Comparison of ENCODE assay signal across 9 cellular contexts in genomic region chr22:27747396-27748256, GRCh38. TPM values are rescaled to one million over a fixed set of nuclear protein-coding genes. Genes with fewer than 3 reads are reported as not detected.
DNase-seq lines count a peak whose midpoint lies in the region; ATAC-seq and TF ChIP-seq lines count a peak whose summit lies in the region.
"Had no signal": no experiment of that assay in that cellular context is flagged by ENCODE, and none has a peak within 500 bp of the region (broad histone marks: within the 10 kb centered on the region; RNA-seq: fewer than 3 reads in every experiment).

No MANE protein-coding gene starts in this region.

- H3K79me2 ChIP-seq in HCT116 (ENCODE audit: insufficient read depth, low read length) = no peaks in the 10 kb centered on the region

- H3K27me3 ChIP-seq in HCT116 (ENCODE audit: insufficient read depth, low read length) = peaks cover 5% of the 10 kb centered on the region; the same call in 1 of the 2 replicates
- no peaks in the 10 kb centered on the region for H3K27me3 ChIP-seq in ascending aorta
- H3K27me3 ChIP-seq in tibial nerve = no peaks in the 10 kb centered on the region
- H3K27me3 ChIP-seq: testis had no signal

- DNase-seq in HCT116 (ENCODE audit: low read depth, low spot score) (no peak), ascending aorta (ENCODE audit: low spot score in 2 of 2) (peak in 1 of 2 donors; percentile 82), left cardiac atrium (peak; percentile 26), tibial nerve (ENCODE audit: low spot score in 2 of 2) (peak in 1 of 2 donors; percentile 25)
- DNase-seq: NK-92 treated with Interleukin-12 subunit alpha and Interleukin-12 subunit beta, amount 100 ng/mL, for 24 hours; testis had no signal

- no peak overlapping the region for H3K27ac ChIP-seq in HCT116 (ENCODE audit: low read depth, low read length)
- H3K27ac ChIP-seq in ascending aorta = peak overlapping the region; percentile 86 to 88
- H3K27ac ChIP-seq in tibial nerve = peak overlapping the region in 3 of 4 donors; percentile 17 to 81 (median 18)

- H3K36me3 ChIP-seq in HCT116 (ENCODE audit: control insufficient read depth in 1 of 2, insufficient read depth in 2 of 2, low read length in 2 of 2) = no peaks in the 10 kb centered on the region; a peak in 1 of 4 replicates
- no peaks in the 10 kb centered on the region for H3K36me3 ChIP-seq in ascending aorta
- no peaks in the 10 kb centered on the region for H3K36me3 ChIP-seq in tibial nerve

- H3K4me2 ChIP-seq in HCT116 (ENCODE audit: low read length) = no peak overlapping the region

- H2AFZ ChIP-seq in HCT116 (ENCODE audit: low read depth, low read length, poor library complexity, severe bottlenecking) = no peak overlapping the region

- CTCF ChIA-PET in HCT116 (lab: Charles Lee) = no interaction called here

- no peak for TF ChIP-seq POLR2A in HCT116 (IDR thresholded peaks at IDR 0.05; ENCODE audit: borderline replicate concordance, extremely low read depth, insufficient read depth, insufficient read length)
- TF ChIP-seq POLR2A in tibial nerve (IDR thresholded peaks at IDR 0.05) = no peak

- intact Hi-C loops in HCT116 (cut with micrococcal nuclease) = no loop called here
- intact Hi-C loops in ascending aorta (cut with DNase I) = loop anchor here (2.0 kb wide), 2 partner anchors 29 to 61 kb away; no protein-coding TSS in a partner anchor
- intact Hi-C loops in left cardiac atrium (cut with DNase I) = no loop called here

- no TSS peak for BruUV-seq in HCT116 (replicated peaks; lab: Mats Ljungman, UMichigan)

- no peak for TF ChIP-seq RAD21 in HCT116 (IDR thresholded peaks at IDR 0.05; ENCODE audit: low read depth)

- H4K20me1 ChIP-seq in HCT116 (ENCODE audit: insufficient read depth) = no peaks in the 10 kb centered on the region

- peaks cover 0 to 2% of the 10 kb centered on the region in 2 experiments; a peak in 2 of 4 replicates for H3K4me1 ChIP-seq in HCT116 (ENCODE audit: control insufficient read depth in 1 of 2, insufficient read depth in 2 of 2, low read length in 2 of 2)
- peaks cover 18 to 33% of the 10 kb centered on the region in 2 donors for H3K4me1 ChIP-seq in ascending aorta
- H3K4me1 ChIP-seq in tibial nerve = peaks cover 0 to 45% (median 13%) of the 10 kb centered on the region in 4 donors

- POLR2A ChIA-PET in HCT116 (lab: Charles Lee) = interaction anchor here (0.6 kb wide), 1 partner anchor 77 kb away, joined by 3 read pairs; no protein-coding TSS in a partner anchor

- WGBS in tibial nerve, 2 donors = 84 to 85% methylated on average over 14 of the region's 14 CpGs

- no peaks in the 10 kb centered on the region for H3K9me3 ChIP-seq in HCT116 (ENCODE audit: control insufficient read depth in 1 of 2, insufficient read depth in 1 of 2, low read depth in 1 of 2, low read length in 2 of 2)
- H3K9me3 ChIP-seq in ascending aorta = no peaks in the 10 kb centered on the region
- H3K9me3 ChIP-seq in tibial nerve = no peaks in the 10 kb centered on the region
- H3K9me3 ChIP-seq: testis had no signal

- H3K4me3 ChIP-seq in HCT116 (replicated peaks in 1 of 2; ENCODE audit: low read depth in 1 of 2, low read length in 2 of 2) (no peak overlapping the region), ascending aorta (no peak overlapping the region), tibial nerve (no peak overlapping the region)
- H3K4me3 ChIP-seq: testis had no signal

- ATAC-seq in HCT116 = peak; percentile 50; the same call in 1 of the 2 replicates
- peak; percentile 13 to 14 for ATAC-seq in left cardiac atrium
- no peak for ATAC-seq in HG02759 (IDR thresholded peaks at IDR 0.05; ENCODE audit: unreplicated experiment)
- no peak for ATAC-seq in GM19397 (IDR thresholded peaks at IDR 0.05; ENCODE audit: unreplicated experiment)
- no peak for ATAC-seq in GM18867 (IDR thresholded peaks at IDR 0.05; ENCODE audit: unreplicated experiment)

- H3K9ac ChIP-seq in HCT116 (ENCODE audit: low read length) = no peak overlapping the region

- TF ChIP-seq CTCF in HCT116 (IDR thresholded peaks at IDR 0.05 in 2 of 3, conservative IDR thresholded peaks at IDR 0.05 in 1 of 3; ENCODE audit: borderline replicate concordance in 1 of 3, insufficient read depth in 1 of 3, low read depth in 2 of 3, low read length in 2 of 3) = peak; percentile 3 to 59 (median 56); a peak in 4 of 6 replicates
- peak in 2 of 3 experiments; percentile 47 to 52 for TF ChIP-seq CTCF in ascending aorta (IDR thresholded peaks at IDR 0.05)
- TF ChIP-seq CTCF in tibial nerve (IDR thresholded peaks at IDR 0.05) = peak in 1 of 5 experiments; percentile 26

- no peaks in the 10 kb centered on the region for H3K9me2 ChIP-seq in HCT116 (ENCODE audit: insufficient read depth)

- RAD21 ChIA-PET in HCT116 (lab: Charles Lee; ENCODE audit: low non-redundant PET in 1 of 2, low total read pairs in 2 of 2, uncharacterized antibody in 2 of 2, unreplicated experiment in 2 of 2) = no interaction called here

- TF ChIP-seq EP300 in tibial nerve (IDR thresholded peaks at IDR 0.05) = peak in 1 of 2 donors; percentile 33

TF ChIP-seq in HCT116, 20 proteins besides CTCF, POLR2A, EP300 and RAD21:
- no peak for TF ChIP-seq ZFX (IDR thresholded peaks at IDR 0.05)
- TF ChIP-seq, protein P1, sequence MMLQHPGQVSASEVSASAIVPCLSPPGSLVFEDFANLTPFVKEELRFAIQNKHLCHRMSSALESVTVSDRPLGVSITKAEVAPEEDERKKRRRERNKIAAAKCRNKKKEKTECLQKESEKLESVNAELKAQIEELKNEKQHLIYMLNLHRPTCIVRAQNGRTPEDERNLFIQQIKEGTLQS (IDR thresholded peaks at IDR 0.05) = no peak
- TF ChIP-seq JUND (IDR thresholded peaks at IDR 0.05) = no peak
- no peak for TF ChIP-seq CBX3 (IDR thresholded peaks at IDR 0.05; ENCODE audit: low read depth)
- TF ChIP-seq EZH2 (IDR thresholded peaks at IDR 0.05) = no peak
- no peak for TF ChIP-seq ELF1 (IDR thresholded peaks at IDR 0.05; ENCODE audit: borderline replicate concordance, low read depth)
- no peak for TF ChIP-seq CEBPB (IDR thresholded peaks at IDR 0.05; ENCODE audit: low read depth)
- TF ChIP-seq EZH2phosphoT487 (IDR thresholded peaks at IDR 0.05; ENCODE audit: borderline replicate concordance) = no peak
- TF ChIP-seq SIN3A (IDR thresholded peaks at IDR 0.05; ENCODE audit: low read depth) = no peak
- no peak for TF ChIP-seq ZBTB33 (IDR thresholded peaks at IDR 0.05; ENCODE audit: extremely low read depth, insufficient replicate concordance, low read length)
- no peak for TF ChIP-seq ZNF274 (IDR thresholded peaks at IDR 0.05; ENCODE audit: low read depth, low read length)
- no peak for TF ChIP-seq POLR2AphosphoS5 (IDR thresholded peaks at IDR 0.05; ENCODE audit: low read depth, low read length)
- TF ChIP-seq MAX (IDR thresholded peaks at IDR 0.05) = no peak
- no peak for TF ChIP-seq TCF7L2 (IDR thresholded peaks at IDR 0.05; ENCODE audit: borderline replicate concordance, extremely low read depth, insufficient read depth, insufficient read length)
- no peak for TF ChIP-seq YY1 (IDR thresholded peaks at IDR 0.05; ENCODE audit: extremely low read depth, insufficient replicate concordance, low read depth, low read length)
- no peak for TF ChIP-seq FOSL1 (IDR thresholded peaks at IDR 0.05; ENCODE audit: low read depth)

RNA-seq across cellular contexts. Expression of gene MN1, which starts 53.9 kb away (rescaled TPM):
- total RNA-seq in HCT116 (2021; ENCODE audit: unreplicated experiment) (2.9 TPM), ascending aorta (23.0 TPM), left cardiac atrium (10 to 100 TPM; 12.8 to 13.1 TPM), tibial nerve (1 to 10 TPM; 3.9 to 8.2 (median 6.0) TPM)
- 1.8 and 2.6 TPM in 2 replicates for polyA plus RNA-seq in HCT116 (2012)

Comparison
In these comparisons a context has a peak if more than half of its experiments do, and no peak if none do; other contexts are left out.
1. ATAC-seq: peak in HCT116 (single experiment) and left cardiac atrium (2 of 2); none in HG02759 (single experiment), GM19397 (single experiment) and GM18867 (single experiment).